9 cellular contexts compared by ENCODE assay signal in the genomic region with DNA sequence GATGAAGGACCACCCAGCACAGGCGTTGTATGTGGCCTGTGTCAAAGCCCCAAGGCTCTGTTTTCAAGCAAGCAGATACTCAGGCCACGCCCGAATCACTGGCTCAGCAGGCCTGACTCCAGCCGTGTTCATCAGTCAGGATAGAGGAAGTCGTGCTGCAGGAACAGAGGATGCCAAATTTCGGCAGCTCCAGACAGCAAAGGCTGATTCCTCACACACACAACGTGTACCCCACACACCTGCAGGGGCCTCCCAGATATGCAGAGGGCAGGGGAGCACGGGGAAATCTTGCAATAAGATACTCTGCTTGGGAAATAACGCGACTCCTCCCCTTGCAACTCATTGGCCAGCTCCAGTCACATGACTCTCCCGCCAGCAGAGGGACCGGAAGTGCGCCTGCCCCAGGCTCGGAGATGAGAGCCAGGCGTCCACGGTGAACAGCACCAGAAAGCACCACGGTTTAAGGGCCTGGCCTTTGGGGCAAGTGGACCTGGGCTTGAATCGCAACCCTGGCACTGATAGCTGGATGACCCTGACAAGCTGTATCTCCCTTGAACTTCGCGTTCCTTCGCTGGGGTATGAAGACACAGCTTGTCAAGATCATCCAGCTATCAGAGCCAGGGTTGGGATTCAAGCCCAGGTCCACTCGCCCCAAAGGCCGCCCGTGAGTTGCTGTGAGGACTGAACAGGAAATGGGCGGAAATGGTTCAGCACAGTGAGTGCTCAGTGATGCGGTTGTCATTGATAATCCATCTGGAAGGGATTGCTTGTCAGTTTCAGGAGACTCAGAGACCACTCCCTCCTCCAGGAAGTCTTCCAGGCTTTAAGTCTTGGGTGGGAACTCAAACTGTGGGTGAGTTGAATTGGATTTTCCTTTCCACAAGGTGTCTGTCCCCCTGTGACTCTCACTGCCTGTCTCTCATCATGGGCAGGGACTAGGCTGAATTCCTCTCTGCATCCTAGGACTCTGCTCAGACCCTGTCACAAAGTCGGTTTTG.
DNase-seq lines count a peak whose midpoint lies in the region; ATAC-seq and TF ChIP-seq lines count a peak whose summit lies in the region.
"Had no signal": no experiment of that assay in that cellular context is flagged by ENCODE, and none has a peak within 500 bp of the region (broad histone marks: within the 10 kb centered on the region; RNA-seq: fewer than 3 reads in every experiment).

No MANE protein-coding gene starts in this region.

- H3K27ac ChIP-seq in lower lobe of right lung: no peak overlapping the region

- no peaks in the 10 kb centered on the region for H3K27me3 ChIP-seq in lower lobe of right lung (ENCODE audit: low read depth)

- DNase-seq in COR-L47 (lab: John Stamatoyannopoulos, UW): peak; percentile 7
- DNase-seq in NCI-H460 (ENCODE audit: extremely low read depth, low read depth): peak; percentile 45
- peak; percentile 3 for DNase-seq in central memory CD4-positive, alpha-beta T cell
- DNase-seq in lower lobe of right lung: peak; percentile 52
- DNase-seq in NCI-H2107 treated with DMSO at 0.1 percent for 48 hours (lab: John Stamatoyannopoulos, UW; ENCODE audit: unreplicated experiment): no peak
- DNase-seq in dedifferentiated amniotic fluid mesenchymal stem cell (ENCODE audit: extremely low spot score): no peak

- H3K36me3 ChIP-seq in lower lobe of right lung: no peaks in the 10 kb centered on the region

- no peak overlapping the region for H3K4me3 ChIP-seq in lower lobe of right lung

- no peak for TF ChIP-seq CTCF in lower lobe of right lung (IDR thresholded peaks at IDR 0.05)

- no peaks in the 10 kb centered on the region for H3K9me3 ChIP-seq in lower lobe of right lung

- intact Hi-C loops in lower lobe of right lung (cut with DNase I): no loop called here

- H3K4me1 ChIP-seq in lower lobe of right lung: no peaks in the 10 kb centered on the region

- ATAC-seq in lower lobe of right lung (peak in 1 of 2 donors; percentile 5), GM21390 (IDR thresholded peaks at IDR 0.05; ENCODE audit: unreplicated experiment) (no peak), HG03442 (IDR thresholded peaks at IDR 0.05; ENCODE audit: unreplicated experiment) (no peak)
- ATAC-seq: effector memory CD8-positive, alpha-beta T cell had no signal

Comparison
In these comparisons a context has a peak if more than half of its experiments do, and no peak if none do; other contexts are left out.
1. DNase-seq: peak in COR-L47 (single experiment), NCI-H460 (single experiment), central memory CD4-positive, alpha-beta T cell (single experiment) and lower lobe of right lung (single experiment); none in NCI-H2107 treated with DMSO at 0.1 percent for 48 hours (single experiment) and dedifferentiated amniotic fluid mesenchymal stem cell (single experiment).